In genomic region chr4:108947526-108947925, GRCh38 we compare ENCODE assay signal across 27 cellular contexts.
"Had no signal": no experiment of that assay in that cellular context is flagged by ENCODE, and none has a peak within 500 bp of the region (broad histone marks: within the 10 kb centered on the region; RNA-seq: fewer than 3 reads in every experiment).

No MANE protein-coding gene starts in this region.

- H3K36me3 ChIP-seq: colonic mucosa, esophagus squamous epithelium, gastrocnemius medialis, heart right ventricle, left lung, lower lobe of right lung had no signal

- H3K4me1 ChIP-seq: colonic mucosa, esophagus squamous epithelium, gastrocnemius medialis, left lung, lower lobe of right lung had no signal

- H3K27me3 ChIP-seq: colonic mucosa, esophagus squamous epithelium, gastrocnemius medialis, heart right ventricle, left lung had no signal

- H3K4me3 Mint-ChIP-seq: dendritic cell treated with granulocyte-macrophage colony-stimulating factor and Interleukin-4, amounts not matched to agents 40 ng/mL and 50 ng/mL, for 4 days; effector memory CD8-positive, alpha-beta T cell; endodermal cell; mesothelial cell of epicardium had no signal

- ATAC-seq: effector memory CD8-positive, alpha-beta T cell; esophagus mucosa; gastrocnemius medialis; heart right ventricle; left cardiac atrium; left lung; left ventricle myocardium superior; lower lobe of right lung; mucosa of descending colon had no signal

- H3K9me3 Mint-ChIP-seq: dendritic cell treated with granulocyte-macrophage colony-stimulating factor and Interleukin-4, amounts not matched to agents 40 ng/mL and 50 ng/mL, for 4 days; effector memory CD8-positive, alpha-beta T cell; endodermal cell; mesothelial cell of epicardium had no signal

- DNase-seq: colonic mucosa; cortex of kidney; effector CD8-positive, alpha-beta T cell; effector memory CD8-positive, alpha-beta T cell; endodermal cell; erythroblast; esophagus squamous epithelium; foreskin fibroblast; foreskin melanocyte; gastrocnemius medialis; glutamatergic neuron; head of caudate nucleus; heart right ventricle; hippocampal formation; left cardiac atrium; left lung; left ventricle myocardium superior; lower lobe of right lung; mesenchymal stem cell; mucosa of descending colon had no signal

- H3K27ac ChIP-seq: colonic mucosa, epithelial cell of prostate, esophagus squamous epithelium, gastrocnemius medialis, heart right ventricle, left lung, lower lobe of right lung had no signal

- H3K27ac Mint-ChIP-seq: dendritic cell treated with granulocyte-macrophage colony-stimulating factor and Interleukin-4, amounts not matched to agents 40 ng/mL and 50 ng/mL, for 4 days; effector memory CD8-positive, alpha-beta T cell; endodermal cell; mesothelial cell of epicardium had no signal

- H3K4me3 ChIP-seq: colonic mucosa, esophagus squamous epithelium, gastrocnemius medialis, heart right ventricle, left lung, lower lobe of right lung, mucosa of descending colon had no signal

- FAIRE-seq: endometrium, islet of Langerhans, keratinocyte had no signal

- H3K36me3 Mint-ChIP-seq: mesothelial cell of epicardium had no signal

- H3K27me3 Mint-ChIP-seq: dendritic cell treated with granulocyte-macrophage colony-stimulating factor and Interleukin-4, amounts not matched to agents 40 ng/mL and 50 ng/mL, for 4 days; effector memory CD8-positive, alpha-beta T cell had no signal

- H3K9me3 ChIP-seq: colonic mucosa, esophagus squamous epithelium, gastrocnemius medialis, heart right ventricle, left lung, lower lobe of right lung, mucosa of descending colon had no signal
